Comparison of ENCODE assay signal across 8 cellular contexts in genomic region chr5:139565411-139566305, GRCh38. TPM values are rescaled to one million over a fixed set of nuclear protein-coding genes. Genes with fewer than 3 reads are reported as not detected.
A peak's percentile ranks its signal among the peaks of the same experiment; 100 is the strongest.
DNase-seq lines count a peak whose midpoint lies in the region; ATAC-seq and TF ChIP-seq lines count a peak whose summit lies in the region.

No MANE protein-coding gene starts in this region.

- H3K9me3 ChIP-seq in BE2C = no peaks in the 10 kb centered on the region

- peak; percentile 39 to 63 for DNase-seq in AML-193 (lab: John Stamatoyannopoulos, UW)
- peak; percentile 93 for DNase-seq in Jurkat, Clone E6-1 (ENCODE audit: low read depth, low spot score)
- DNase-seq in activated CD4-positive, alpha-beta memory T cell treated with anti-CD3 and anti-CD28 coated beads for 36 hours = peak; percentile 49
- peak; percentile 37 for DNase-seq in fibroblast of mammary gland (ENCODE audit: low read depth)
- DNase-seq in stimulated activated effector memory CD8-positive, alpha-beta T cell treated with anti-CD3 and anti-CD28 coated beads, Interleukin-12 subunit alpha, Interleukin-12 subunit beta, amount 100 ng/mL, for 72 hours (ENCODE audit: low spot score in 2 of 2) = no peak
- DNase-seq in BE2C = no peak
- DNase-seq in HT-29 (ENCODE audit: low spot score) = no peak

- intact Hi-C loops in activated CD4-positive, alpha-beta memory T cell treated with anti-CD3 and anti-CD28 coated beads for 36 hours (cut with micrococcal nuclease) = loop anchor here (1.0 to 10.0 kb wide), 2 partner anchors 10 to 991 kb away; partner anchors contain the start of gene HSPA9

- H3K9me3 Mint-ChIP-seq in activated CD4-positive, alpha-beta memory T cell treated with anti-CD3 and anti-CD28 coated beads for 36 hours = no peaks in the 10 kb centered on the region
- no peaks in the 10 kb centered on the region for H3K9me3 Mint-ChIP-seq in stimulated activated effector memory CD8-positive, alpha-beta T cell treated with anti-CD3 and anti-CD28 coated beads, Interleukin-12 subunit alpha, Interleukin-12 subunit beta, amount 100 ng/mL, for 72 hours

- peak overlapping the region; percentile 24 for H3K4me3 ChIP-seq in Jurkat, Clone E6-1 (ENCODE audit: low read length)
- H3K4me3 ChIP-seq in fibroblast of mammary gland (ENCODE audit: control insufficient read depth, low read depth, low read length) = no peak overlapping the region
- no peak overlapping the region for H3K4me3 ChIP-seq in BE2C (ENCODE audit: low read depth, low read length)

- peaks cover 37% of the 10 kb centered on the region for H3K36me3 Mint-ChIP-seq in activated CD4-positive, alpha-beta memory T cell treated with anti-CD3 and anti-CD28 coated beads for 36 hours
- H3K36me3 Mint-ChIP-seq in stimulated activated effector memory CD8-positive, alpha-beta T cell treated with anti-CD3 and anti-CD28 coated beads, Interleukin-12 subunit alpha, Interleukin-12 subunit beta, amount 100 ng/mL, for 72 hours = peaks cover 96% of the 10 kb centered on the region

- H3K36me3 ChIP-seq in BE2C = peaks cover 35% of the 10 kb centered on the region

- TF ChIP-seq CTCF in fibroblast of mammary gland (conservative IDR thresholded peaks at IDR 0.05; ENCODE audit: control insufficient read depth, insufficient read depth, low read depth, low read length) (no peak), BE2C (IDR thresholded peaks at IDR 0.05; ENCODE audit: low read depth, low read length) (no peak)

- CTCF ChIA-PET in activated CD4-positive, alpha-beta memory T cell treated with anti-CD3 and anti-CD28 coated beads for 36 hours (lab: Charles Lee) = interaction anchor here (0.6 to 7.0 kb wide), 6 partner anchors 9 to 200 kb away, joined by 3 to 56 read pairs (median 4); no protein-coding TSS in a partner anchor

- POLR2A ChIA-PET in activated CD4-positive, alpha-beta memory T cell treated with anti-CD3 and anti-CD28 coated beads for 36 hours (lab: Charles Lee) = interaction anchor here (1.0 to 1.6 kb wide), 3 partner anchors 18 to 152 kb away, joined by 3 to 5 read pairs (median 4); partner anchors contain the start of gene STING1

- no peaks in the 10 kb centered on the region for H3K27me3 Mint-ChIP-seq in activated CD4-positive, alpha-beta memory T cell treated with anti-CD3 and anti-CD28 coated beads for 36 hours

- ATAC-seq in GM19324 (IDR thresholded peaks at IDR 0.05; ENCODE audit: low FRiP score, unreplicated experiment) = peak; percentile 35
- no peak for ATAC-seq in stimulated activated effector memory CD8-positive, alpha-beta T cell treated with anti-CD3 and anti-CD28 coated beads, Interleukin-12 subunit alpha, Interleukin-12 subunit beta, amount 100 ng/mL, for 72 hours

- H3K4me1 ChIP-seq in BE2C = no peaks in the 10 kb centered on the region

- peak overlapping the region; percentile 90 for H3K4me3 Mint-ChIP-seq in activated CD4-positive, alpha-beta memory T cell treated with anti-CD3 and anti-CD28 coated beads for 36 hours
- peak overlapping the region; percentile 95 for H3K4me3 Mint-ChIP-seq in stimulated activated effector memory CD8-positive, alpha-beta T cell treated with anti-CD3 and anti-CD28 coated beads, Interleukin-12 subunit alpha, Interleukin-12 subunit beta, amount 100 ng/mL, for 72 hours

- no peaks in the 10 kb centered on the region for H3K27me3 ChIP-seq in BE2C

- H3K4me1 Mint-ChIP-seq in activated CD4-positive, alpha-beta memory T cell treated with anti-CD3 and anti-CD28 coated beads for 36 hours (ENCODE audit: low read depth) = peaks cover 56% of the 10 kb centered on the region
- H3K4me1 Mint-ChIP-seq in stimulated activated effector memory CD8-positive, alpha-beta T cell treated with anti-CD3 and anti-CD28 coated beads, Interleukin-12 subunit alpha, Interleukin-12 subunit beta, amount 100 ng/mL, for 72 hours = peaks cover 35% of the 10 kb centered on the region

- peak overlapping the region; percentile 97 for H3K27ac Mint-ChIP-seq in activated CD4-positive, alpha-beta memory T cell treated with anti-CD3 and anti-CD28 coated beads for 36 hours
- peak overlapping the region; percentile 87 for H3K27ac Mint-ChIP-seq in stimulated activated effector memory CD8-positive, alpha-beta T cell treated with anti-CD3 and anti-CD28 coated beads, Interleukin-12 subunit alpha, Interleukin-12 subunit beta, amount 100 ng/mL, for 72 hours

RNA-seq across cellular contexts. Expression of gene UBE2D2, which starts 4.5 kb away (rescaled TPM):
- 186 TPM for polyA plus RNA-seq in Jurkat, Clone E6-1 (2012; ENCODE audit: insufficient read depth, insufficient read length)
- 100 to 1,000 TPM; 271 to 285 TPM for total RNA-seq in activated CD4-positive, alpha-beta memory T cell treated with anti-CD3 and anti-CD28 coated beads for 36 hours
- polyA plus RNA-seq in BE2C (2012; ENCODE audit: insufficient read depth, insufficient read length, low read depth) = 104 TPM
- 83.5 and 91.9 TPM in 2 replicates for total RNA-seq in HT-29 (2014; rRNA removed; shearing (Covaris generic))

Comparison
In these comparisons a context has a peak if more than half of its experiments do, and no peak if none do; other contexts are left out.
1. DNase-seq: peak in AML-193 (2 of 2), Jurkat, Clone E6-1 (single experiment), activated CD4-positive, alpha-beta memory T cell treated with anti-CD3 and anti-CD28 coated beads for 36 hours (single experiment) and fibroblast of mammary gland (single experiment); none in stimulated activated effector memory CD8-positive, alpha-beta T cell treated with anti-CD3 and anti-CD28 coated beads, Interleukin-12 subunit alpha, Interleukin-12 subunit beta, amount 100 ng/mL, for 72 hours (0 of 2), BE2C (single experiment) and HT-29 (single experiment).